ENCODE assay signal across 2 cellular contexts in genomic region chr19:58513213-58513693, GRCh38.
TF ChIP-seq lines count a peak whose summit lies in the region.

No MANE protein-coding gene starts in this region.

TF ChIP-seq in A549, 52 proteins besides CTCF, POLR2A, EP300 and RAD21:
- TF ChIP-seq FOSL2 (IDR thresholded peaks at IDR 0.05) (no peak), FOSL2 (CRISPR knock-in tag; IDR thresholded peaks at IDR 0.05) (no peak), PHF8 (IDR thresholded peaks at IDR 0.05; ENCODE audit: borderline replicate concordance, low read depth) (no peak), ZNF302 (CRISPR knock-in tag; IDR thresholded peaks at IDR 0.05) (no peak), HOXB13 (CRISPR knock-in tag; IDR thresholded peaks at IDR 0.05; ENCODE audit: low read depth) (no peak), HMGXB4 (CRISPR knock-in tag; IDR thresholded peaks at IDR 0.05; ENCODE audit: borderline replicate concordance) (no peak), CBX2 (IDR thresholded peaks at IDR 0.05; ENCODE audit: borderline replicate concordance, low read depth) (no peak), JUNB (IDR thresholded peaks at IDR 0.05) (no peak), POLR2AphosphoS2 (conservative IDR thresholded peaks at IDR 0.05; ENCODE audit: low read length) (no peak)

TF ChIP-seq in WTC11, 78 proteins besides CTCF, POLR2A, EP300 and RAD21:
- no peak for TF ChIP-seq NFE2L1 (CRISPR knock-in tag; IDR thresholded peaks at IDR 0.05)
- no peak for TF ChIP-seq ATF6 (CRISPR knock-in tag; IDR thresholded peaks at IDR 0.05)
- TF ChIP-seq ZSCAN18 (CRISPR knock-in tag; IDR thresholded peaks at IDR 0.05) = no peak
- no peak for TF ChIP-seq ESRRA (CRISPR knock-in tag; IDR thresholded peaks at IDR 0.05; ENCODE audit: borderline replicate concordance)
- no peak for TF ChIP-seq ZNF425 (CRISPR knock-in tag; conservative IDR thresholded peaks at IDR 0.05)
- TF ChIP-seq ZNF416 (CRISPR knock-in tag; IDR thresholded peaks at IDR 0.05) = no peak
- TF ChIP-seq NR1H2 (CRISPR knock-in tag; IDR thresholded peaks at IDR 0.05) = no peak
- no peak for TF ChIP-seq STAT6 (CRISPR knock-in tag; conservative IDR thresholded peaks at IDR 0.05; ENCODE audit: low read depth)
- no peak for TF ChIP-seq CREM (CRISPR knock-in tag; IDR thresholded peaks at IDR 0.05)
- no peak for TF ChIP-seq EMX1 (CRISPR knock-in tag; IDR thresholded peaks at IDR 0.05)
- no peak for TF ChIP-seq ZNF121 (CRISPR knock-in tag; IDR thresholded peaks at IDR 0.05)
- no peak for TF ChIP-seq ZNF263 (CRISPR knock-in tag; IDR thresholded peaks at IDR 0.05; ENCODE audit: low read depth)
- TF ChIP-seq MYBL2 (CRISPR knock-in tag; IDR thresholded peaks at IDR 0.05) = no peak
- no peak for TF ChIP-seq ETV6 (CRISPR knock-in tag; IDR thresholded peaks at IDR 0.05)
- no peak for TF ChIP-seq HMGXB4 (CRISPR knock-in tag; IDR thresholded peaks at IDR 0.05)
